8 cellular contexts compared by ENCODE assay signal in genomic region chr18:26771524-26771923, GRCh38.
DNase-seq lines count a peak whose midpoint lies in the region; ATAC-seq and TF ChIP-seq lines count a peak whose summit lies in the region.

No MANE protein-coding gene starts in this region.

- no peaks in the 10 kb centered on the region for H3K79me2 ChIP-seq in osteoblast (ENCODE audit: insufficient read depth, low read length)

- H3K4me1 ChIP-seq in osteoblast (ENCODE audit: insufficient read depth, low read length) = no peaks in the 10 kb centered on the region

- no peak overlapping the region for H2AFZ ChIP-seq in osteoblast (ENCODE audit: low read length)

- no peaks in the 10 kb centered on the region for H4K20me1 ChIP-seq in osteoblast (ENCODE audit: insufficient read depth, low read length)

- no peaks in the 10 kb centered on the region for H3K36me3 ChIP-seq in osteoblast (ENCODE audit: insufficient read depth, low read length)

- peak; percentile 49 for TF ChIP-seq CTCF in osteoblast (IDR thresholded peaks at IDR 0.05; ENCODE audit: extremely low read depth, low read depth, low read length)

- no peak for TF ChIP-seq POLR2A in GM18505 (IDR thresholded peaks at IDR 0.05; ENCODE audit: borderline replicate concordance, extremely low read depth, insufficient read depth, insufficient read length)

- no peaks in the 10 kb centered on the region for H3K9me3 Mint-ChIP-seq in activated T-helper 2 cell treated with anti-CD3 and anti-CD28 coated beads, Interferon-gamma antibody, Interleukin-2, Interleukin-4, amounts not matched to agents 10 μg/mL and 5 μg/mL and 100 μg/mL, durations not matched to agents 14 hours and 24 hours and 36 hours
- H3K9me3 Mint-ChIP-seq in activated CD8-positive, alpha-beta T cell treated with anti-CD3 and anti-CD28 coated beads, Interleukin-2, amount 10 ng/mL, durations not matched to agents 7 days and 5 days (ENCODE audit: insufficient read depth) = no peaks in the 10 kb centered on the region

- H3K27ac ChIP-seq in osteoblast (ENCODE audit: low read depth, low read length) = no peak overlapping the region

- no peak overlapping the region for H3K4me2 ChIP-seq in osteoblast (ENCODE audit: insufficient read depth, low read length)

- H3K27ac Mint-ChIP-seq in activated T-helper 2 cell treated with anti-CD3 and anti-CD28 coated beads, Interferon-gamma antibody, Interleukin-2, Interleukin-4, amounts not matched to agents 10 μg/mL and 5 μg/mL and 100 μg/mL, durations not matched to agents 14 hours and 24 hours and 36 hours = no peak overlapping the region
- H3K27ac Mint-ChIP-seq in activated CD8-positive, alpha-beta T cell treated with anti-CD3 and anti-CD28 coated beads, Interleukin-2, amount 10 ng/mL, durations not matched to agents 7 days and 5 days = no peak overlapping the region

- CTCF ChIA-PET in activated CD8-positive, alpha-beta T cell treated with anti-CD3 and anti-CD28 coated beads, Interleukin-2, amount 10 ng/mL, durations not matched to agents 7 days and 5 days (lab: Charles Lee) = interaction anchor here (1.0 kb wide), 2 partner anchors 71 to 150 kb away, joined by 3 read pairs; no protein-coding TSS in a partner anchor

- ATAC-seq in GM18505 (IDR thresholded peaks at IDR 0.05; ENCODE audit: unreplicated experiment) = peak; percentile 55
- ATAC-seq in activated CD8-positive, alpha-beta T cell treated with anti-CD3 and anti-CD28 coated beads, Interleukin-2, amount 10 ng/mL, durations not matched to agents 7 days and 5 days = no peak

- H3K4me3 Mint-ChIP-seq in activated T-helper 2 cell treated with anti-CD3 and anti-CD28 coated beads, Interferon-gamma antibody, Interleukin-2, Interleukin-4, amounts not matched to agents 10 μg/mL and 5 μg/mL and 100 μg/mL, durations not matched to agents 14 hours and 24 hours and 36 hours (ENCODE audit: low read depth) = no peak overlapping the region
- no peak overlapping the region for H3K4me3 Mint-ChIP-seq in activated CD8-positive, alpha-beta T cell treated with anti-CD3 and anti-CD28 coated beads, Interleukin-2, amount 10 ng/mL, durations not matched to agents 7 days and 5 days

- no peak overlapping the region for H3K4me3 ChIP-seq in osteoblast (ENCODE audit: insufficient read depth, low read length)

- POLR2A ChIA-PET in activated CD8-positive, alpha-beta T cell treated with anti-CD3 and anti-CD28 coated beads, Interleukin-2, amount 10 ng/mL, durations not matched to agents 7 days and 5 days (lab: Charles Lee) = no interaction called here

- no peaks in the 10 kb centered on the region for H3K4me1 Mint-ChIP-seq in activated T-helper 2 cell treated with anti-CD3 and anti-CD28 coated beads, Interferon-gamma antibody, Interleukin-2, Interleukin-4, amounts not matched to agents 10 μg/mL and 5 μg/mL and 100 μg/mL, durations not matched to agents 14 hours and 24 hours and 36 hours (ENCODE audit: low read depth)
- H3K4me1 Mint-ChIP-seq in activated CD8-positive, alpha-beta T cell treated with anti-CD3 and anti-CD28 coated beads, Interleukin-2, amount 10 ng/mL, durations not matched to agents 7 days and 5 days (ENCODE audit: low read depth) = no peaks in the 10 kb centered on the region

- H3K27me3 ChIP-seq in osteoblast (ENCODE audit: insufficient read depth, low read length) = no peaks in the 10 kb centered on the region

- no peaks in the 10 kb centered on the region for H3K9me3 ChIP-seq in osteoblast (ENCODE audit: low read depth, low read length)

- no peaks in the 10 kb centered on the region for H3K36me3 Mint-ChIP-seq in activated T-helper 2 cell treated with anti-CD3 and anti-CD28 coated beads, Interferon-gamma antibody, Interleukin-2, Interleukin-4, amounts not matched to agents 10 μg/mL and 5 μg/mL and 100 μg/mL, durations not matched to agents 14 hours and 24 hours and 36 hours (ENCODE audit: low read depth)
- H3K36me3 Mint-ChIP-seq in activated CD8-positive, alpha-beta T cell treated with anti-CD3 and anti-CD28 coated beads, Interleukin-2, amount 10 ng/mL, durations not matched to agents 7 days and 5 days (ENCODE audit: low read depth) = no peaks in the 10 kb centered on the region

- DNase-seq in M059J (ENCODE audit: low read depth) (peak; percentile 20), epidermal melanocyte (ENCODE audit: insufficient read length, low spot score) (peak; percentile 34), osteoblast (ENCODE audit: insufficient read length, low spot score, missing footprints) (no peak), anterior cingulate cortex (lab: John Stamatoyannopoulos, UW) (no peak), LoVo (ENCODE audit: low spot score) (no peak)
- DNase-seq in activated T-helper 2 cell treated with anti-CD3 and anti-CD28 coated beads, Interferon-gamma antibody, Interleukin-2, Interleukin-4, amounts not matched to agents 10 μg/mL and 5 μg/mL and 100 μg/mL, durations not matched to agents 14 hours and 24 hours and 36 hours (ENCODE audit: low spot score) = no peak
- DNase-seq in activated CD8-positive, alpha-beta T cell treated with anti-CD3 and anti-CD28 coated beads, Interleukin-2, amount 10 ng/mL, durations not matched to agents 7 days and 5 days = no peak

- intact Hi-C loops in activated T-helper 2 cell treated with anti-CD3 and anti-CD28 coated beads, Interferon-gamma antibody, Interleukin-2, Interleukin-4, amounts not matched to agents 10 μg/mL and 5 μg/mL and 100 μg/mL, durations not matched to agents 14 hours and 24 hours and 36 hours (cut with micrococcal nuclease) = no loop called here

- H3K27me3 Mint-ChIP-seq in activated T-helper 2 cell treated with anti-CD3 and anti-CD28 coated beads, Interferon-gamma antibody, Interleukin-2, Interleukin-4, amounts not matched to agents 10 μg/mL and 5 μg/mL and 100 μg/mL, durations not matched to agents 14 hours and 24 hours and 36 hours (ENCODE audit: low read depth) = peaks cover 6% of the 10 kb centered on the region
- no peaks in the 10 kb centered on the region for H3K27me3 Mint-ChIP-seq in activated CD8-positive, alpha-beta T cell treated with anti-CD3 and anti-CD28 coated beads, Interleukin-2, amount 10 ng/mL, durations not matched to agents 7 days and 5 days (ENCODE audit: low read depth)

Comparison
In these comparisons a context has a peak if more than half of its experiments do, and no peak if none do; other contexts are left out.
1. DNase-seq: peak in M059J (single experiment) and epidermal melanocyte (single experiment); none in osteoblast (single experiment), activated T-helper 2 cell treated with anti-CD3 and anti-CD28 coated beads, Interferon-gamma antibody, Interleukin-2, Interleukin-4, amounts not matched to agents 10 μg/mL and 5 μg/mL and 100 μg/mL, durations not matched to agents 14 hours and 24 hours and 36 hours (single experiment), activated CD8-positive, alpha-beta T cell treated with anti-CD3 and anti-CD28 coated beads, Interleukin-2, amount 10 ng/mL, durations not matched to agents 7 days and 5 days (single experiment), anterior cingulate cortex (0 of 58) and LoVo (single experiment).